Comparison of ENCODE assay signal across 8 cellular contexts in the genomic region with DNA sequence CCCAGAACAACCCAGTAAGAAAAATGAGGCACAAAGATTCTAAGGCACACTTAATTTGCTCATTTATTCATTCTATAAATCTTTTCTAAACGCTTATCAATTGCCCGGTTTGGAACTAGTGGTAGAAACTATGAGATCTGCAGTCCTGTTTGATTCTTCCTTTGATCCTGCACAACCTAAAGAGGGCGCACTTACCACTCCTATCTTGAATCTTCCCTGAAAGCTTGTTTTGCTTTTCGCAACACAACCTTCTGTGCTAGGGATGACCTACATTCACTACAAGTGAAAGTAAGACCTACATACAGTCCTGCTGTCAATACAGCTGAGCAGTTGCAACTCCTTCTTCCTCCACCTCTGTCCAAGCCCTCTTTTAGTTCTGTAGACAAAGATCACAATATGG. TPM values are rescaled to one million over a fixed set of nuclear protein-coding genes. Genes with fewer than 3 reads are reported as not detected.
A peak's percentile ranks its signal among the peaks of the same experiment; 100 is the strongest.
DNase-seq lines count a peak whose midpoint lies in the region; ATAC-seq, FAIRE-seq and TF ChIP-seq lines count a peak whose summit lies in the region.

No MANE protein-coding gene starts in this region.

- H3K4me3 ChIP-seq in AG10803 (ENCODE audit: low read length) (no peak overlapping the region), fibroblast of villous mesenchyme (ENCODE audit: low read depth, low read length) (no peak overlapping the region)

- H3K9me3 Mint-ChIP-seq in stimulated activated effector memory CD8-positive, alpha-beta T cell treated with anti-CD3 and anti-CD28 coated beads, Interleukin-12 subunit alpha, Interleukin-12 subunit beta, amount 100 ng/mL, for 72 hours, result no peaks in the 10 kb centered on the region

- H3K36me3 Mint-ChIP-seq in stimulated activated effector memory CD8-positive, alpha-beta T cell treated with anti-CD3 and anti-CD28 coated beads, Interleukin-12 subunit alpha, Interleukin-12 subunit beta, amount 100 ng/mL, for 72 hours, result no peaks in the 10 kb centered on the region

- peaks cover 8% of the 10 kb centered on the region for H3K4me1 Mint-ChIP-seq in stimulated activated effector memory CD8-positive, alpha-beta T cell treated with anti-CD3 and anti-CD28 coated beads, Interleukin-12 subunit alpha, Interleukin-12 subunit beta, amount 100 ng/mL, for 72 hours

- no peak for TF ChIP-seq POLR2A in GM12891 (IDR thresholded peaks at IDR 0.05; ENCODE audit: low read depth, low read length)

- TF ChIP-seq CTCF in AG10803 (conservative IDR thresholded peaks at IDR 0.05; ENCODE audit: low read length), result peak; percentile 48
- TF ChIP-seq CTCF in fibroblast of villous mesenchyme (IDR thresholded peaks at IDR 0.05; ENCODE audit: insufficient read depth, low read depth, low read length), result peak; percentile 68

- DNase-seq in AG10803 (ENCODE audit: low read depth) (peak; percentile 38), GM12891 (ENCODE audit: insufficient read length, low spot score) (no peak), HuH-7 (ENCODE audit: low spot score) (peak; percentile 64), T-helper 9 cell (peak; percentile 34), fibroblast of villous mesenchyme (ENCODE audit: low read depth) (peak; percentile 85), NCI-H2171 (lab: John Stamatoyannopoulos, UW) (no peak), anterior cingulate cortex (lab: John Stamatoyannopoulos, UW) (no peak)
- DNase-seq in stimulated activated effector memory CD8-positive, alpha-beta T cell treated with anti-CD3 and anti-CD28 coated beads, Interleukin-12 subunit alpha, Interleukin-12 subunit beta, amount 100 ng/mL, for 72 hours (ENCODE audit: low spot score in 2 of 2), result peak in 1 of 2 donors; percentile 19

- FAIRE-seq in GM12891 (lab: Jason Lieb, UNC), result peak; percentile 9

- peak; percentile 86 for ATAC-seq in stimulated activated effector memory CD8-positive, alpha-beta T cell treated with anti-CD3 and anti-CD28 coated beads, Interleukin-12 subunit alpha, Interleukin-12 subunit beta, amount 100 ng/mL, for 72 hours

- H3K27ac Mint-ChIP-seq in stimulated activated effector memory CD8-positive, alpha-beta T cell treated with anti-CD3 and anti-CD28 coated beads, Interleukin-12 subunit alpha, Interleukin-12 subunit beta, amount 100 ng/mL, for 72 hours, result no peak overlapping the region

- no peak overlapping the region for H3K4me3 Mint-ChIP-seq in stimulated activated effector memory CD8-positive, alpha-beta T cell treated with anti-CD3 and anti-CD28 coated beads, Interleukin-12 subunit alpha, Interleukin-12 subunit beta, amount 100 ng/mL, for 72 hours

TF ChIP-seq in GM12891, 5 proteins besides CTCF, POLR2A, EP300 and RAD21:
- TF ChIP-seq PAX5 (IDR thresholded peaks at IDR 0.05; ENCODE audit: insufficient read depth, low read length, severe bottlenecking), result no peak
- no peak for TF ChIP-seq SPI1 (IDR thresholded peaks at IDR 0.05; ENCODE audit: low read depth, low read length)
- no peak for TF ChIP-seq POU2F2 (IDR thresholded peaks at IDR 0.05; ENCODE audit: low read depth, low read length)
- TF ChIP-seq POLR2AphosphoS5 (IDR thresholded peaks at IDR 0.05; ENCODE audit: low read depth, low read length), result no peak
- no peak for TF ChIP-seq TAF1 (IDR thresholded peaks at IDR 0.05; ENCODE audit: low read depth, low read length)

RNA-seq across cellular contexts. Expression of a gene that starts 12.6 kb away (rescaled TPM):
- 0.69 TPM for polyA plus RNA-seq in GM12891 (2012; ENCODE audit: low read depth, missing spikeins)
- 17.7 and 24.6 TPM in 2 replicates for total RNA-seq in fibroblast of villous mesenchyme

Comparison
In these comparisons a context has a peak if more than half of its experiments do, and no peak if none do; other contexts are left out.
1. DNase-seq: peak in AG10803 (single experiment), HuH-7 (single experiment), T-helper 9 cell (single experiment) and fibroblast of villous mesenchyme (single experiment); none in GM12891 (single experiment), NCI-H2171 (single experiment) and anterior cingulate cortex (0 of 58).